8 cellular contexts compared by ENCODE assay signal in genomic region chr4:49511881-49512491, GRCh38.
DNase-seq lines count a peak whose midpoint lies in the region; ATAC-seq, FAIRE-seq and TF ChIP-seq lines count a peak whose summit lies in the region.
"Not testable (repeated sequence)": the region's sequence is repeated elsewhere in the genome, so short reads cannot be mapped to it uniquely, and the experiment has no call there.

No MANE protein-coding gene starts in this region.

- TF ChIP-seq CTCF in GM20000 (IDR thresholded peaks at IDR 0.05; ENCODE audit: extremely low read depth, missing control alignments); omental fat pad (IDR thresholded peaks at IDR 0.05): not testable (repeated sequence)

- DNase-seq in AG20443 (ENCODE audit: low spot score) (peak; percentile 21), GM20000 (ENCODE audit: low spot score) (peak; percentile 29), RPMI8226 (peak; percentile 2), amniotic epithelial cell (ENCODE audit: low read depth) (peak; percentile 3), epidermal melanocyte (ENCODE audit: insufficient read length, low spot score) (peak; percentile 17), iris pigment epithelial cell (ENCODE audit: low read depth) (peak; percentile 4), omental fat pad (ENCODE audit: low spot score) (peak; percentile 21), urothelium cell line (ENCODE audit: low spot score) (peak; percentile 1)

- FAIRE-seq in urothelium cell line (lab: Jason Lieb, UNC), result not testable (repeated sequence)

- not testable (repeated sequence) for ATAC-seq in omental fat pad (ENCODE audit: low FRiP score)
